In genomic region chr3:110243081-110243480, GRCh38 we compare ENCODE assay signal across 23 cellular contexts.
DNase-seq lines count a peak whose midpoint lies in the region; ATAC-seq, FAIRE-seq and TF ChIP-seq lines count a peak whose summit lies in the region.
"Had no signal": no experiment of that assay in that cellular context is flagged by ENCODE, and none has a peak within 500 bp of the region (broad histone marks: within the 10 kb centered on the region; RNA-seq: fewer than 3 reads in every experiment).

No MANE protein-coding gene starts in this region.

- in situ Hi-C loops in HAP-1 (cut with MboI; ENCODE audit: low sequenced_read_pairs) = no loop called here

- peak; percentile 31 for DNase-seq in AG04449 (ENCODE audit: low read depth, low spot score)
- peak; percentile 16 to 57 for DNase-seq in HAP-1 (ENCODE audit: low spot score in 2 of 2)
- peak; percentile 2 for DNase-seq in astrocyte (ENCODE audit: low read depth)
- peak; percentile 86 for DNase-seq in fibroblast of pulmonary artery (ENCODE audit: low read depth)
- no peak for DNase-seq in NCI-H1694 treated with DMSO at 0.1 percent for 48 hours (lab: John Stamatoyannopoulos, UW)
- DNase-seq in natural killer cell = no peak
- DNase-seq in HUDEP-2 (lab: John Stamatoyannopoulos, UW; ENCODE audit: unreplicated experiment in 76 of 76) = no peak
- DNase-seq in COR-L47 (lab: John Stamatoyannopoulos, UW) = no peak
- DNase-seq: ACHN; activated CD4-positive, alpha-beta T cell treated with anti-CD3 and anti-CD28 coated beads, Interleukin-2, amount 50 U/mL, for 1 hour; gastrocnemius medialis; H9; hypothalamus; islet precursor cell; KG1; NCI-H2081 treated with DMSO at 0.1 percent for 48 hours; NCI-H510A treated with DMSO at 0.1 percent for 48 hours; substantia nigra; WERI-Rb-1 had no signal

- no peak overlapping the region for H2AFZ ChIP-seq in astrocyte (ENCODE audit: low read depth, low read length)

- H3K36me3 ChIP-seq in HAP-1 (replicated peaks) = no peaks in the 10 kb centered on the region
- H3K36me3 ChIP-seq in astrocyte (ENCODE audit: insufficient read depth, low read length) = no peaks in the 10 kb centered on the region
- H3K36me3 ChIP-seq: cardiac muscle cell, gastrocnemius medialis, WERI-Rb-1 had no signal

- H3K4me3 Mint-ChIP-seq in astrocyte (ENCODE audit: unreplicated experiment) (no peak overlapping the region), natural killer cell (no peak overlapping the region)
- H3K4me3 Mint-ChIP-seq: dendritic cell treated with granulocyte-macrophage colony-stimulating factor and Interleukin-4, amounts not matched to agents 40 ng/mL and 50 ng/mL, for 4 days; H9; neural crest cell had no signal

- H3K9me3 Mint-ChIP-seq in astrocyte (ENCODE audit: unreplicated experiment) (no peaks in the 10 kb centered on the region), natural killer cell (peaks cover 4 to 9% of the 10 kb centered on the region in 2 donors)
- H3K9me3 Mint-ChIP-seq: H9 had no signal

- FAIRE-seq in astrocyte (lab: Jason Lieb, UNC) = no peak

- H4K20me1 ChIP-seq in astrocyte (ENCODE audit: insufficient read depth, low read length) = no peaks in the 10 kb centered on the region

- intact Hi-C loops in natural killer cell (cut with micrococcal nuclease) = no loop called here

- no peaks in the 10 kb centered on the region for H3K79me2 ChIP-seq in astrocyte (ENCODE audit: insufficient read depth, low read length)

- no peak for TF ChIP-seq CTCF in AG04449 (IDR thresholded peaks at IDR 0.05; ENCODE audit: insufficient read depth, low read length, missing control alignments)
- no peak for TF ChIP-seq CTCF in astrocyte (IDR thresholded peaks at IDR 0.05; ENCODE audit: insufficient read depth, low read depth, low read length)
- TF ChIP-seq CTCF in fibroblast of pulmonary artery (IDR thresholded peaks at IDR 0.05; ENCODE audit: low read length, missing control alignments) = no peak
- no peak for TF ChIP-seq CTCF in natural killer cell (IDR thresholded peaks at IDR 0.05)

- H3K27me3 ChIP-seq in HAP-1 (ENCODE audit: low read depth) (no peaks in the 10 kb centered on the region), astrocyte (ENCODE audit: insufficient read depth, low read length) (no peaks in the 10 kb centered on the region)
- H3K27me3 ChIP-seq: cardiac muscle cell, gastrocnemius medialis had no signal

- H3K4me1 Mint-ChIP-seq in astrocyte (ENCODE audit: low read depth, unreplicated experiment) (no peaks in the 10 kb centered on the region), natural killer cell (no peaks in the 10 kb centered on the region)

- ATAC-seq in natural killer cell = no peak
- ATAC-seq: gastrocnemius medialis had no signal

- H3K9ac ChIP-seq in astrocyte (ENCODE audit: low read length) = no peak overlapping the region

- no peak overlapping the region for H3K27ac ChIP-seq in astrocyte (ENCODE audit: low read depth, low read length)
- H3K27ac ChIP-seq: C4-2B, cardiac muscle cell, gastrocnemius medialis, WERI-Rb-1 had no signal

- H3K27ac Mint-ChIP-seq in astrocyte (ENCODE audit: unreplicated experiment) (no peak overlapping the region), natural killer cell (no peak overlapping the region)
- H3K27ac Mint-ChIP-seq: dendritic cell treated with granulocyte-macrophage colony-stimulating factor and Interleukin-4, amounts not matched to agents 40 ng/mL and 50 ng/mL, for 4 days; H9 had no signal

- peaks cover 22% of the 10 kb centered on the region for H3K4me1 ChIP-seq in HAP-1
- no peaks in the 10 kb centered on the region for H3K4me1 ChIP-seq in astrocyte (ENCODE audit: insufficient read depth, low read length)
- H3K4me1 ChIP-seq: gastrocnemius medialis had no signal

- H3K27me3 Mint-ChIP-seq in astrocyte (ENCODE audit: low read depth, unreplicated experiment) = no peaks in the 10 kb centered on the region
- H3K27me3 Mint-ChIP-seq in natural killer cell (ENCODE audit: low read depth in 2 of 2) = no peaks in the 10 kb centered on the region
- H3K27me3 Mint-ChIP-seq: dendritic cell treated with granulocyte-macrophage colony-stimulating factor and Interleukin-4, amounts not matched to agents 40 ng/mL and 50 ng/mL, for 4 days had no signal

- no peak overlapping the region for H3K4me3 ChIP-seq in AG04449 (ENCODE audit: low read depth, low read length)
- no peak overlapping the region for H3K4me3 ChIP-seq in HAP-1
- no peak overlapping the region for H3K4me3 ChIP-seq in astrocyte (ENCODE audit: insufficient read depth, low read depth, low read length)
- no peak overlapping the region for H3K4me3 ChIP-seq in fibroblast of pulmonary artery (replicated peaks; ENCODE audit: low read depth, low read length)
- H3K4me3 ChIP-seq: cardiac muscle cell, gastrocnemius medialis had no signal

- POLR2A ChIA-PET in AG04449 (lab: Yijun Ruan, JAX) = no interaction called here

- H3K36me3 Mint-ChIP-seq in astrocyte (ENCODE audit: low read depth, unreplicated experiment) (no peaks in the 10 kb centered on the region), natural killer cell (no peaks in the 10 kb centered on the region)

- H3K9me3 ChIP-seq in HAP-1 (no peaks in the 10 kb centered on the region), astrocyte (ENCODE audit: insufficient read depth, low read depth, low read length) (no peaks in the 10 kb centered on the region)
- H3K9me3 ChIP-seq: gastrocnemius medialis had no signal

- CTCF ChIA-PET in AG04449 (lab: Yijun Ruan, JAX) = no interaction called here

- H3K4me2 ChIP-seq in astrocyte (ENCODE audit: low read length) = no peak overlapping the region

Comparison
In these comparisons a context has a peak if more than half of its experiments do, and no peak if none do; other contexts are left out.
1. DNase-seq: peak in AG04449 (single experiment), HAP-1 (2 of 2), astrocyte (single experiment) and fibroblast of pulmonary artery (single experiment); none in NCI-H1694 treated with DMSO at 0.1 percent for 48 hours (single experiment), natural killer cell (single experiment), HUDEP-2 (0 of 76) and COR-L47 (single experiment).